ENCODE assay signal across 10 cellular contexts in genomic region chr14:60485057-60485599, GRCh38. TPM values are rescaled to one million over a fixed set of nuclear protein-coding genes. Genes with fewer than 3 reads are reported as not detected.
DNase-seq lines count a peak whose midpoint lies in the region; ATAC-seq and TF ChIP-seq lines count a peak whose summit lies in the region.
"Had no signal": no experiment of that assay in that cellular context is flagged by ENCODE, and none has a peak within 500 bp of the region (broad histone marks: within the 10 kb centered on the region; RNA-seq: fewer than 3 reads in every experiment).

No MANE protein-coding gene starts in this region.

- H3K4me2 ChIP-seq in trophoblast cell (ENCODE audit: low read length) = peak overlapping the region; percentile 79

- no peak overlapping the region for H2BK120ac ChIP-seq in trophoblast cell (ENCODE audit: insufficient read depth, low read length, poor library complexity)

- H3K27ac ChIP-seq in trophoblast cell (ENCODE audit: low read depth, low read length) = no peak overlapping the region

- H3K27me3 ChIP-seq in BJ (ENCODE audit: control insufficient read depth, insufficient read depth, low read length) (peaks cover 9% of the 10 kb centered on the region), MG63 (peaks cover 32% of the 10 kb centered on the region), trophoblast cell (ENCODE audit: insufficient read depth, low read length) (peaks cover 12% of the 10 kb centered on the region)

- H3K4ac ChIP-seq in trophoblast cell (ENCODE audit: low read depth, low read length) = no peak overlapping the region

- H3K4me1 ChIP-seq in trophoblast cell (ENCODE audit: control insufficient read depth in 1 of 2, insufficient read depth in 2 of 2, low read length in 2 of 2) = peaks cover 0 to 6% of the 10 kb centered on the region in 2 experiments

- H3K9ac ChIP-seq in trophoblast cell (ENCODE audit: low read length) = peak overlapping the region; percentile 60

- no peak overlapping the region for H4K8ac ChIP-seq in trophoblast cell (ENCODE audit: low read depth, low read length)

- H3K4me3 ChIP-seq in BJ (ENCODE audit: low read depth, low read length) = peak overlapping the region; percentile 33
- H3K4me3 ChIP-seq in MG63 = peak overlapping the region; percentile 35
- peak overlapping the region; percentile 51 for H3K4me3 ChIP-seq in epithelial cell of esophagus (ENCODE audit: low read length)
- peak overlapping the region; percentile 81 for H3K4me3 ChIP-seq in trophoblast cell (ENCODE audit: low read depth, low read length)

- H4K12ac ChIP-seq in trophoblast cell (ENCODE audit: low read depth, low read length) = peak overlapping the region; percentile 35

- TF ChIP-seq CTCF in BJ (IDR thresholded peaks at IDR 0.05; ENCODE audit: insufficient read depth, low read depth, low read length) (no peak), epithelial cell of esophagus (IDR thresholded peaks at IDR 0.05; ENCODE audit: insufficient read depth, low read depth, low read length, missing control alignments) (no peak)

- WGBS in trophoblast cell (ENCODE audit: extremely low coverage, insufficient coverage, insufficient read length) = no CpG with 5 or more reads among the region's 25 CpGs

- H3K36me3 ChIP-seq in BJ (ENCODE audit: control insufficient read depth, insufficient read depth, low read length) (no peaks in the 10 kb centered on the region), MG63 (no peaks in the 10 kb centered on the region), trophoblast cell (ENCODE audit: control insufficient read depth in 1 of 2, insufficient read depth in 2 of 2, low read length in 2 of 2) (no peaks in the 10 kb centered on the region)

- no peak overlapping the region for H3K14ac ChIP-seq in trophoblast cell (ENCODE audit: low read length)

- no peak overlapping the region for H4K91ac ChIP-seq in trophoblast cell (ENCODE audit: low read depth, low read length)

- CTCF ChIA-PET in BJ (lab: Yijun Ruan, JAX) = no interaction called here

- peak overlapping the region; percentile 66 for H2AFZ ChIP-seq in trophoblast cell (ENCODE audit: insufficient read depth, low read length, poor library complexity)

- no peak overlapping the region for H2BK12ac ChIP-seq in trophoblast cell (ENCODE audit: low read length)

- DNase-seq in BJ (ENCODE audit: low read depth) (no peak), MG63 (no peak), epithelial cell of esophagus (ENCODE audit: low read depth) (no peak), trophoblast cell (no peak), amniotic stem cell (lab: John Stamatoyannopoulos, UW) (no peak)
- DNase-seq in NK-92 treated with Interleukin-12 subunit alpha and Interleukin-12 subunit beta, amount 100 ng/mL, for 24 hours (lab: John Stamatoyannopoulos, UW) = no peak
- DNase-seq: naive B cell had no signal

- H3K79me1 ChIP-seq in trophoblast cell (ENCODE audit: low read length) = no peaks in the 10 kb centered on the region

- H3K79me2 ChIP-seq in trophoblast cell (ENCODE audit: control insufficient read depth, insufficient read depth, low read length, poor library complexity) = no peaks in the 10 kb centered on the region

- POLR2A ChIA-PET in BJ (lab: Charles Lee) = no interaction called here

- H3K9me3 ChIP-seq in MG63 (no peaks in the 10 kb centered on the region), trophoblast cell (ENCODE audit: insufficient read depth, low read depth, low read length) (no peaks in the 10 kb centered on the region)

- H3K18ac ChIP-seq in trophoblast cell (ENCODE audit: low read length) = no peak overlapping the region

- H2BK5ac ChIP-seq in trophoblast cell (ENCODE audit: low read depth, low read length, poor library complexity) = no peak overlapping the region

- peak overlapping the region; percentile 73 for H3K23ac ChIP-seq in trophoblast cell (ENCODE audit: low read length)

- ATAC-seq in GM21423 (IDR thresholded peaks at IDR 0.05; ENCODE audit: unreplicated experiment) = no peak
- ATAC-seq in HG03139 (IDR thresholded peaks at IDR 0.05; ENCODE audit: unreplicated experiment) = no peak

- H2AK5ac ChIP-seq in trophoblast cell (ENCODE audit: low read length) = no peak overlapping the region

RNA-seq across cellular contexts. Expression of gene C14orf39, which starts 0.7 kb away (rescaled TPM):
- polyA plus RNA-seq in BJ (2011; rRNA removed) = not detected in 2 replicates
- not detected in 2 replicates for polyA minus RNA-seq in BJ (2011; rRNA and poly(A)+ RNA removed)
- not detected in 2 replicates for total RNA-seq in MG63 (2014; rRNA removed; shearing (Covaris generic); ENCODE audit: low replicate concordance)
- 0.08 and 0.12 TPM in 2 replicates for polyA plus RNA-seq in trophoblast cell (2013)

RNA-seq across cellular contexts. Expression of gene SIX6, which starts 23.8 kb away (rescaled TPM):
- polyA plus RNA-seq in BJ (2011; rRNA removed) = not detected in 2 replicates
- polyA minus RNA-seq in BJ (2011; rRNA and poly(A)+ RNA removed) = not detected in 2 replicates
- total RNA-seq in MG63 (2014; rRNA removed; shearing (Covaris generic); ENCODE audit: low replicate concordance) = not detected in 2 replicates
- polyA plus RNA-seq in trophoblast cell (2013) = not detected in 2 replicates
- polyA plus RNA-seq: adipose tissue had no signal
